Comparison of ENCODE assay signal across 17 cellular contexts in genomic region chr19:58170860-58171259, GRCh38. TPM values are rescaled to one million over a fixed set of nuclear protein-coding genes. Genes with fewer than 3 reads are reported as not detected.
A peak's percentile ranks its signal among the peaks of the same experiment; 100 is the strongest.
DNase-seq lines count a peak whose midpoint lies in the region; ATAC-seq and TF ChIP-seq lines count a peak whose summit lies in the region.
"Had no signal": no experiment of that assay in that cellular context is flagged by ENCODE, and none has a peak within 500 bp of the region (broad histone marks: within the 10 kb centered on the region; RNA-seq: fewer than 3 reads in every experiment).

No MANE protein-coding gene starts in this region.

- H3K27me3 ChIP-seq in adipocyte (replicated peaks; ENCODE audit: control insufficient read depth, insufficient read depth, low read length) (no peaks in the 10 kb centered on the region), colonic mucosa (no peaks in the 10 kb centered on the region), Caco-2 (replicated peaks; ENCODE audit: control insufficient read depth, insufficient read depth, low read length) (no peaks in the 10 kb centered on the region)
- H3K27me3 ChIP-seq: BLaER1, transverse colon had no signal

- H3K4me3 ChIP-seq in adipocyte (ENCODE audit: low read length) (peak overlapping the region; percentile 7), foreskin fibroblast (ENCODE audit: low read depth in 1 of 2, low read length in 2 of 2) (no peak overlapping the region), colonic mucosa (no peak overlapping the region), Caco-2 (ENCODE audit: low read depth, low read length) (no peak overlapping the region)
- H3K4me3 ChIP-seq: BLaER1, lung, smooth muscle cell, transverse colon had no signal

- no peak overlapping the region for H3K27ac Mint-ChIP-seq in Caco-2 (ENCODE audit: unreplicated experiment)
- H3K27ac Mint-ChIP-seq: activated CD4-positive, alpha-beta memory T cell treated with anti-CD3 and anti-CD28 coated beads, Interleukin-2, amount 10 ng/mL, durations not matched to agents 7 days and 5 days; naive B cell had no signal

- no peaks in the 10 kb centered on the region for H3K4me1 Mint-ChIP-seq in Caco-2 (ENCODE audit: low read depth, unreplicated experiment)
- H3K4me1 Mint-ChIP-seq: activated CD4-positive, alpha-beta memory T cell treated with anti-CD3 and anti-CD28 coated beads, Interleukin-2, amount 10 ng/mL, durations not matched to agents 7 days and 5 days; naive B cell had no signal

- peaks cover 46% of the 10 kb centered on the region for H3K9me3 Mint-ChIP-seq in Caco-2 (ENCODE audit: unreplicated experiment)

- H3K27me3 Mint-ChIP-seq in Caco-2 (ENCODE audit: insufficient read depth, unreplicated experiment) = no peaks in the 10 kb centered on the region
- H3K27me3 Mint-ChIP-seq: activated CD4-positive, alpha-beta memory T cell treated with anti-CD3 and anti-CD28 coated beads, Interleukin-2, amount 10 ng/mL, durations not matched to agents 7 days and 5 days had no signal

- ATAC-seq in GM18517 (IDR thresholded peaks at IDR 0.05; ENCODE audit: unreplicated experiment) = no peak

- H3K9ac ChIP-seq in adipocyte (ENCODE audit: low read length) (no peak overlapping the region), colonic mucosa (ENCODE audit: low read depth in 2 of 2, low read length in 2 of 2) (no peak overlapping the region)
- H3K9ac ChIP-seq: BLaER1 had no signal

- no peak overlapping the region for H3K4me3 Mint-ChIP-seq in Caco-2 (ENCODE audit: unreplicated experiment)
- H3K4me3 Mint-ChIP-seq: activated CD4-positive, alpha-beta memory T cell treated with anti-CD3 and anti-CD28 coated beads, Interleukin-2, amount 10 ng/mL, durations not matched to agents 7 days and 5 days had no signal

- H3K36me3 ChIP-seq in adipocyte (ENCODE audit: control insufficient read depth, insufficient read depth, low read length, severe bottlenecking) = no peaks in the 10 kb centered on the region
- no peaks in the 10 kb centered on the region for H3K36me3 ChIP-seq in colonic mucosa
- no peaks in the 10 kb centered on the region for H3K36me3 ChIP-seq in Caco-2 (ENCODE audit: control insufficient read depth, insufficient read depth, low read length)
- H3K36me3 ChIP-seq: transverse colon had no signal

- CTCF ChIA-PET in Caco-2 (lab: Charles Lee) = no interaction called here

- no TSS peak for BruUV-seq in Caco-2 (replicated peaks; lab: Mats Ljungman, UMichigan)

- TF ChIP-seq CTCF in foreskin fibroblast (IDR thresholded peaks at IDR 0.05; ENCODE audit: low read depth, low read length) (no peak), colonic mucosa (IDR thresholded peaks at IDR 0.05) (no peak), Caco-2 (IDR thresholded peaks at IDR 0.05; ENCODE audit: insufficient read depth in 1 of 2, low read depth in 1 of 2, low read length in 1 of 2, severe bottlenecking in 1 of 2, unreplicated experiment in 1 of 2) (no peak)

- H3K9me3 ChIP-seq in adipocyte (ENCODE audit: control insufficient read depth, low read length) (peaks cover 82% of the 10 kb centered on the region), colonic mucosa (peaks cover 16% of the 10 kb centered on the region), Caco-2 (peaks cover 54% of the 10 kb centered on the region)

- DNase-seq in DMS53 (lab: John Stamatoyannopoulos, UW) = peak; percentile 76
- peak; percentile 64 for DNase-seq in HT1080 (ENCODE audit: low read depth)
- no peak for DNase-seq in adipocyte (ENCODE audit: low read depth)
- DNase-seq in foreskin fibroblast = peak; percentile 39 to 56
- no peak for DNase-seq in colonic mucosa
- DNase-seq in Caco-2 = no peak
- DNase-seq in DMS153 treated with DMSO at 0.1 percent for 48 hours (lab: John Stamatoyannopoulos, UW; ENCODE audit: unreplicated experiment) = no peak
- DNase-seq: activated CD4-positive, alpha-beta memory T cell treated with anti-CD3 and anti-CD28 coated beads, Interleukin-2, amount 10 ng/mL, durations not matched to agents 7 days and 5 days; DMS79; Kasumi-1; naive B cell; NCI-H1436; transverse colon had no signal

- no peak overlapping the region for H3K27ac ChIP-seq in colonic mucosa
- H3K27ac ChIP-seq: BLaER1, transverse colon had no signal

- POLR2A ChIA-PET in Caco-2 (lab: Charles Lee) = no interaction called here

- intact Hi-C loops in colonic mucosa (cut with DNase I) (no loop called here), Caco-2 (cut with micrococcal nuclease; ENCODE audit: unreplicated experiment) (no loop called here)

- H3K4me1 ChIP-seq in adipocyte (ENCODE audit: control insufficient read depth, insufficient read depth, low read length) = no peaks in the 10 kb centered on the region
- H3K4me1 ChIP-seq in colonic mucosa = no peaks in the 10 kb centered on the region
- H3K4me1 ChIP-seq in Caco-2 = no peaks in the 10 kb centered on the region
- H3K4me1 ChIP-seq: transverse colon had no signal

- peaks cover 8% of the 10 kb centered on the region for H3K36me3 Mint-ChIP-seq in Caco-2 (ENCODE audit: insufficient read depth, unreplicated experiment)

RNA-seq across cellular contexts. Expression of gene ZNF274, which starts 12.0 kb away (rescaled TPM):
- total RNA-seq in HT1080 (2014; rRNA removed; shearing (Covaris generic)) = 27.6 and 28.4 TPM in 2 replicates
- 14.2 and 16.8 TPM in 2 replicates for polyA plus RNA-seq in HT1080 (2015; cell fraction: cytosol; rRNA removed)
- polyA plus RNA-seq in HT1080 (2015; cell fraction: nucleus; rRNA removed) = 48.1 and 54.1 TPM in 2 replicates
- 10 to 100 TPM; 16.3 to 17.1 TPM for total RNA-seq in colonic mucosa
- total RNA-seq in Caco-2 (2022) = 19.9 and 21.6 TPM in 2 replicates

RNA-seq across cellular contexts. Expression of gene ZNF329, which starts 20.3 kb away (rescaled TPM):
- total RNA-seq in HT1080 (2014; rRNA removed; shearing (Covaris generic)) = 7.1 and 9.0 TPM in 2 replicates
- polyA plus RNA-seq in HT1080 (2015; cell fraction: cytosol; rRNA removed) = 3.5 and 3.9 TPM in 2 replicates
- 2.7 and 4.0 TPM in 2 replicates for polyA plus RNA-seq in HT1080 (2015; cell fraction: nucleus; rRNA removed)
- total RNA-seq in colonic mucosa (1 to 10 TPM; 3.9 to 5.9 TPM), Caco-2 (2022) (4.4 and 5.4 TPM in 2 replicates)

RNA-seq across cellular contexts. Expression of gene ZNF544, which starts 57.9 kb away (rescaled TPM):
- total RNA-seq in HT1080 (2014; rRNA removed; shearing (Covaris generic)) = 36.6 and 62.3 TPM in 2 replicates
- polyA plus RNA-seq in HT1080 (2015; cell fraction: cytosol; rRNA removed) = 22.5 and 24.4 TPM in 2 replicates
- 21.6 and 28.4 TPM in 2 replicates for polyA plus RNA-seq in HT1080 (2015; cell fraction: nucleus; rRNA removed)
- total RNA-seq in colonic mucosa (10 to 100 TPM; 17.2 to 29.6 TPM), Caco-2 (2022) (48.7 and 53.8 TPM in 2 replicates)

Comparison
In these comparisons a context has a peak if more than half of its experiments do, and no peak if none do; other contexts are left out.
1. DNase-seq: peak in DMS53 (single experiment), HT1080 (single experiment) and foreskin fibroblast (2 of 2); none in adipocyte (single experiment), colonic mucosa (single experiment), Caco-2 (0 of 2) and DMS153 treated with DMSO at 0.1 percent for 48 hours (single experiment).